In genomic region chr12:120833849-120834248, GRCh38 we compare ENCODE assay signal across 10 cellular contexts.
A peak's percentile ranks its signal among the peaks of the same experiment; 100 is the strongest.
DNase-seq lines count a peak whose midpoint lies in the region; ATAC-seq, FAIRE-seq and TF ChIP-seq lines count a peak whose summit lies in the region.
"Had no signal": no experiment of that assay in that cellular context is flagged by ENCODE, and none has a peak within 500 bp of the region (broad histone marks: within the 10 kb centered on the region; RNA-seq: fewer than 3 reads in every experiment).

No MANE protein-coding gene starts in this region.

- FAIRE-seq in GM12892 (lab: Jason Lieb, UNC) = peak; percentile 73
- no peak for FAIRE-seq in bronchial epithelial cell (lab: Jason Lieb, UNC)

- no peak overlapping the region for H3K9ac ChIP-seq in skeletal muscle tissue (ENCODE audit: low read depth in 1 of 3, low read length in 3 of 3)

- H3K36me3 ChIP-seq in bronchial epithelial cell (ENCODE audit: control insufficient read depth, insufficient read depth, low read length) (no peaks in the 10 kb centered on the region), skeletal muscle tissue (ENCODE audit: control insufficient read depth in 3 of 3, insufficient read depth in 3 of 3, low read length in 3 of 3) (no peaks in the 10 kb centered on the region)
- H3K36me3 ChIP-seq: SJSA1 had no signal

- H3K27me3 ChIP-seq in bronchial epithelial cell (ENCODE audit: control insufficient read depth, insufficient read depth, low read length) (no peaks in the 10 kb centered on the region), skeletal muscle tissue (ENCODE audit: control insufficient read depth in 3 of 3, insufficient read depth in 3 of 3, low read length in 3 of 3) (no peaks in the 10 kb centered on the region)
- H3K27me3 ChIP-seq: SJSA1 had no signal

- ATAC-seq in HG03066 (IDR thresholded peaks at IDR 0.05; ENCODE audit: low read depth, unreplicated experiment) (peak; percentile 35), HG02938 (IDR thresholded peaks at IDR 0.05; ENCODE audit: unreplicated experiment) (no peak), HG03025 (IDR thresholded peaks at IDR 0.05; ENCODE audit: low FRiP score, unreplicated experiment) (no peak)

- H3K4me3 ChIP-seq in bronchial epithelial cell (ENCODE audit: low read depth, low read length) (no peak overlapping the region), skeletal muscle tissue (ENCODE audit: low read length in 3 of 3) (no peak overlapping the region)
- H3K4me3 ChIP-seq: SJSA1, skin epidermis had no signal

- H3K9me3 ChIP-seq in skeletal muscle tissue (ENCODE audit: control insufficient read depth in 3 of 3, low read length in 3 of 3) = no peaks in the 10 kb centered on the region
- H3K9me3 ChIP-seq: SJSA1 had no signal

- no peak for TF ChIP-seq POLR2A in GM12892 (IDR thresholded peaks at IDR 0.05; ENCODE audit: low read depth, low read length)

- H3K27ac ChIP-seq in skeletal muscle tissue (ENCODE audit: low read depth, low read length) = peak overlapping the region; percentile 32
- H3K27ac ChIP-seq: SJSA1 had no signal

- no peak for TF ChIP-seq CTCF in bronchial epithelial cell (IDR thresholded peaks at IDR 0.05; ENCODE audit: insufficient read depth, low read length, severe bottlenecking)

- H3K4me1 ChIP-seq in skeletal muscle tissue (ENCODE audit: control insufficient read depth in 3 of 3, insufficient read depth in 3 of 3, low read length in 3 of 3) = peaks cover 24 to 46% (median 30%) of the 10 kb centered on the region in 3 donors
- H3K4me1 ChIP-seq: SJSA1 had no signal

- no peak for DNase-seq in GM12892 (ENCODE audit: insufficient read length)
- DNase-seq in bronchial epithelial cell (ENCODE audit: low read depth) = peak; percentile 39
- no peak for DNase-seq in NCI-H2196 treated with DMSO at 0.1 percent for 48 hours (lab: John Stamatoyannopoulos, UW; ENCODE audit: unreplicated experiment)
- DNase-seq: DMS79 treated with DMSO at 0.1 percent for 48 hours had no signal
